In genomic region chr3:155232605-155233004, GRCh38 we compare ENCODE assay signal across 9 cellular contexts.
DNase-seq lines count a peak whose midpoint lies in the region; ATAC-seq and TF ChIP-seq lines count a peak whose summit lies in the region.
"Had no signal": no experiment of that assay in that cellular context is flagged by ENCODE, and none has a peak within 500 bp of the region (broad histone marks: within the 10 kb centered on the region; RNA-seq: fewer than 3 reads in every experiment).

No MANE protein-coding gene starts in this region.

- H3K36me3 ChIP-seq in uterus = no peaks in the 10 kb centered on the region

- H3K9me3 ChIP-seq in uterus = no peaks in the 10 kb centered on the region

- no peak for TF ChIP-seq CTCF in astrocyte of the spinal cord (IDR thresholded peaks at IDR 0.05; ENCODE audit: low read depth, low read length)
- TF ChIP-seq CTCF in uterus (IDR thresholded peaks at IDR 0.05) = no peak

- in situ Hi-C loops in astrocyte of the spinal cord (cut with HindIII; ENCODE audit: low sequenced_read_pairs) = no loop called here

- DNase-seq in DMS153 (lab: John Stamatoyannopoulos, UW) (peak; percentile 15), DMS153 treated with DMSO at 0.1 percent for 48 hours (lab: John Stamatoyannopoulos, UW; ENCODE audit: unreplicated experiment) (no peak), astrocyte of the spinal cord (ENCODE audit: low read depth, low spot score) (peak; percentile 90), left lobe of liver (ENCODE audit: low spot score) (peak; percentile 88), uterus (peak; percentile 47 to 71), hypothalamus (lab: John Stamatoyannopoulos, UW) (no peak), NCI-H1105 treated with DMSO at 0.1 percent for 48 hours (lab: John Stamatoyannopoulos, UW) (no peak)
- no peak for DNase-seq in stimulated activated CD4-positive, alpha-beta T cell treated with anti-CD3 and anti-CD28 coated beads, Interleukin-2, amount 100 ng/mL, for 48 hours

- intact Hi-C loops in uterus (cut with DNase I; ENCODE audit: low total_unique reads) = no loop called here

- H3K27me3 ChIP-seq in uterus = no peaks in the 10 kb centered on the region

- peak overlapping the region in 1 of 2 donors; percentile 8 for H3K27ac ChIP-seq in uterus
- H3K27ac ChIP-seq: 22Rv1 had no signal

- no peak overlapping the region for H3K4me3 ChIP-seq in astrocyte of the spinal cord (ENCODE audit: low read depth, low read length)
- no peak overlapping the region for H3K4me3 ChIP-seq in uterus

- no peaks in the 10 kb centered on the region for H3K4me1 ChIP-seq in uterus

- ATAC-seq in left lobe of liver = peak; percentile 93

- no peak for TF ChIP-seq POLR2A in uterus (IDR thresholded peaks at IDR 0.05)

Comparison
In these comparisons a context has a peak if more than half of its experiments do, and no peak if none do; other contexts are left out.
1. DNase-seq: peak in DMS153 (single experiment), astrocyte of the spinal cord (single experiment), left lobe of liver (single experiment) and uterus (2 of 2); none in DMS153 treated with DMSO at 0.1 percent for 48 hours (single experiment), hypothalamus (0 of 51), NCI-H1105 treated with DMSO at 0.1 percent for 48 hours (single experiment) and stimulated activated CD4-positive, alpha-beta T cell treated with anti-CD3 and anti-CD28 coated beads, Interleukin-2, amount 100 ng/mL, for 48 hours (0 of 2).